Comparison of ENCODE assay signal across 9 cellular contexts in genomic region chr10:62243647-62243997, GRCh38. TPM values are rescaled to one million over a fixed set of nuclear protein-coding genes. Genes with fewer than 3 reads are reported as not detected.
DNase-seq lines count a peak whose midpoint lies in the region; ATAC-seq and TF ChIP-seq lines count a peak whose summit lies in the region.
"Had no signal": no experiment of that assay in that cellular context is flagged by ENCODE, and none has a peak within 500 bp of the region (broad histone marks: within the 10 kb centered on the region; RNA-seq: fewer than 3 reads in every experiment).

No MANE protein-coding gene starts in this region.

- H2AFZ ChIP-seq in OCI-LY3 (ENCODE audit: low read depth, low read length): no peak overlapping the region

- peak overlapping the region; percentile 57; the same call in 1 of the 2 replicates for H3K9ac ChIP-seq in OCI-LY3 (ENCODE audit: low read length)

- H4K20me1 ChIP-seq in OCI-LY3 (ENCODE audit: insufficient read depth, low read length): no peaks in the 10 kb centered on the region

- TF ChIP-seq CTCF in GM12865 (IDR thresholded peaks at IDR 0.05; ENCODE audit: insufficient read depth, low read depth, low read length, missing control alignments): no peak
- TF ChIP-seq CTCF in OCI-LY3 (IDR thresholded peaks at IDR 0.05; ENCODE audit: low read depth, low read length): no peak
- no peak for TF ChIP-seq CTCF in left lung (IDR thresholded peaks at IDR 0.05)
- no peak for TF ChIP-seq CTCF in testis (IDR thresholded peaks at IDR 0.05)

- intact Hi-C loops in left lung (cut with DNase I): loop anchor here in 1 of 2 donors (10.0 kb wide), 1 partner anchor 199 kb away; no protein-coding TSS in a partner anchor
- intact Hi-C loops in testis (cut with DNase I; ENCODE audit: low total_unique reads): loop anchor here (5.0 to 10.0 kb wide), 2 partner anchors 206 to 349 kb away; no protein-coding TSS in a partner anchor

- H3K4me3 ChIP-seq in GM12865 (ENCODE audit: low read depth, low read length) (peak overlapping the region; percentile 43), OCI-LY3 (ENCODE audit: low read length) (peak overlapping the region; percentile 40), left lung (peak overlapping the region in 1 of 2 donors; percentile 36), testis (no peak overlapping the region)
- H3K4me3 ChIP-seq: K562 had no signal

- TF ChIP-seq POLR2A in testis (IDR thresholded peaks at IDR 0.05): no peak

- DNase-seq in GM12865 (ENCODE audit: low read depth) (peak; percentile 32), left lung (no peak), kidney glomerular epithelial cell (lab: John Stamatoyannopoulos, UW) (no peak), NCI-H1417 (lab: John Stamatoyannopoulos, UW) (no peak), cerebellum (ENCODE audit: low spot score) (no peak), testis (no peak)

- ATAC-seq in GM21825 (IDR thresholded peaks at IDR 0.05; ENCODE audit: unreplicated experiment) (peak; percentile 46), left lung (no peak)
- ATAC-seq: K562 had no signal

- peak overlapping the region; percentile 51 for H3K4me2 ChIP-seq in OCI-LY3 (ENCODE audit: low read length)

- H3K4me1 ChIP-seq in OCI-LY3 (ENCODE audit: low read length) (peaks cover 48% of the 10 kb centered on the region), left lung (peaks cover 4 to 36% of the 10 kb centered on the region in 2 donors), testis (no peaks in the 10 kb centered on the region)

- H3K27ac ChIP-seq in OCI-LY3 (ENCODE audit: low read length): peak overlapping the region; percentile 82
- peak overlapping the region; percentile 55 to 90 for H3K27ac ChIP-seq in left lung
- H3K27ac ChIP-seq in testis: no peak overlapping the region

- H3K9me3 ChIP-seq in OCI-LY3 (ENCODE audit: insufficient read depth, low read length) (no peaks in the 10 kb centered on the region), left lung (no peaks in the 10 kb centered on the region), testis (no peaks in the 10 kb centered on the region)

- H3K36me3 ChIP-seq in OCI-LY3 (replicated peaks; ENCODE audit: low read depth, low read length): no peaks in the 10 kb centered on the region
- H3K36me3 ChIP-seq in left lung: no peaks in the 10 kb centered on the region
- no peaks in the 10 kb centered on the region for H3K36me3 ChIP-seq in testis (ENCODE audit: low read depth, missing control alignments)

- WGBS in testis, 2 donors: 82% methylated on average over 2 of the region's 2 CpGs

- H3K27me3 ChIP-seq in OCI-LY3 (ENCODE audit: low read depth, low read length) (no peaks in the 10 kb centered on the region), left lung (no peaks in the 10 kb centered on the region), testis (no peaks in the 10 kb centered on the region)

- H3K79me2 ChIP-seq in OCI-LY3 (ENCODE audit: low read length): no peaks in the 10 kb centered on the region

RNA-seq across cellular contexts. Expression of gene RTKN2, which starts 25.0 kb away (rescaled TPM):
- 10 to 100 TPM in 1 of 2 donors, 1 to 10 TPM in 1; 5.7 to 14.1 TPM for total RNA-seq in left lung
- 17.1 TPM for total RNA-seq in cerebellum
- 1 to 10 TPM; 6.3 to 7.5 TPM for total RNA-seq in testis
- polyA plus RNA-seq in testis (ENCODE audit: insufficient read depth, low read depth, low replicate concordance): 9.1 TPM

Comparison
In these comparisons a context has a peak if more than half of its experiments do, and no peak if none do; other contexts are left out.
1. H3K4me3 ChIP-seq: peak in GM12865 (single experiment) and OCI-LY3 (single experiment); none in testis (0 of 2).
2. H3K27ac ChIP-seq: peak in OCI-LY3 (single experiment) and left lung (2 of 2); none in testis (0 of 2).